ENCODE assay signal across 2 cellular contexts in genomic region chr3:129561619-129562248, GRCh38.
TF ChIP-seq lines count a peak whose summit lies in the region.

No MANE protein-coding gene starts in this region.

TF ChIP-seq in SK-N-SH, 30 proteins besides CTCF, POLR2A, EP300 and RAD21 (continued from another document):
- TF ChIP-seq, protein P1, sequence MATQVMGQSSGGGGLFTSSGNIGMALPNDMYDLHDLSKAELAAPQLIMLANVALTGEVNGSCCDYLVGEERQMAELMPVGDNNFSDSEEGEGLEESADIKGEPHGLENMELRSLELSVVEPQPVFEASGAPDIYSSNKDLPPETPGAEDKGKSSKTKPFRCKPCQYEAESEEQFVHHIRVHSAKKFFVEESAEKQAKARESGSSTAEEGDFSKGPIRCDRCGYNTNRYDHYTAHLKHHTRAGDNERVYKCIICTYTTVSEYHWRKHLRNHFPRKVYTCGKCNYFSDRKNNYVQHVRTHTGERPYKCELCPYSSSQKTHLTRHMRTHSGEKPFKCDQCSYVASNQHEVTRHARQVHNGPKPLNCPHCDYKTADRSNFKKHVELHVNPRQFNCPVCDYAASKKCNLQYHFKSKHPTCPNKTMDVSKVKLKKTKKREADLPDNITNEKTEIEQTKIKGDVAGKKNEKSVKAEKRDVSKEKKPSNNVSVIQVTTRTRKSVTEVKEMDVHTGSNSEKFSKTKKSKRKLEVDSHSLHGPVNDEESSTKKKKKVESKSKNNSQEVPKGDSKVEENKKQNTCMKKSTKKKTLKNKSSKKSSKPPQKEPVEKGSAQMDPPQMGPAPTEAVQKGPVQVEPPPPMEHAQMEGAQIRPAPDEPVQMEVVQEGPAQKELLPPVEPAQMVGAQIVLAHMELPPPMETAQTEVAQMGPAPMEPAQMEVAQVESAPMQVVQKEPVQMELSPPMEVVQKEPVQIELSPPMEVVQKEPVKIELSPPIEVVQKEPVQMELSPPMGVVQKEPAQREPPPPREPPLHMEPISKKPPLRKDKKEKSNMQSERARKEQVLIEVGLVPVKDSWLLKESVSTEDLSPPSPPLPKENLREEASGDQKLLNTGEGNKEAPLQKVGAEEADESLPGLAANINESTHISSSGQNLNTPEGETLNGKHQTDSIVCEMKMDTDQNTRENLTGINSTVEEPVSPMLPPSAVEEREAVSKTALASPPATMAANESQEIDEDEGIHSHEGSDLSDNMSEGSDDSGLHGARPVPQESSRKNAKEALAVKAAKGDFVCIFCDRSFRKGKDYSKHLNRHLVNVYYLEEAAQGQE (IDR thresholded peaks at IDR 0.05; ENCODE audit: low read depth, low read length), result no peak
- TF ChIP-seq TAF1 (IDR thresholded peaks at IDR 0.05; ENCODE audit: borderline replicate concordance, low read depth, low read length) (no peak), RXRA (IDR thresholded peaks at IDR 0.05; ENCODE audit: borderline replicate concordance, low read depth) (no peak), TCF12 (IDR thresholded peaks at IDR 0.05) (no peak), FOSL2 (IDR thresholded peaks at IDR 0.05; ENCODE audit: borderline replicate concordance, low read depth) (no peak)
- TF ChIP-seq, protein P2, sequence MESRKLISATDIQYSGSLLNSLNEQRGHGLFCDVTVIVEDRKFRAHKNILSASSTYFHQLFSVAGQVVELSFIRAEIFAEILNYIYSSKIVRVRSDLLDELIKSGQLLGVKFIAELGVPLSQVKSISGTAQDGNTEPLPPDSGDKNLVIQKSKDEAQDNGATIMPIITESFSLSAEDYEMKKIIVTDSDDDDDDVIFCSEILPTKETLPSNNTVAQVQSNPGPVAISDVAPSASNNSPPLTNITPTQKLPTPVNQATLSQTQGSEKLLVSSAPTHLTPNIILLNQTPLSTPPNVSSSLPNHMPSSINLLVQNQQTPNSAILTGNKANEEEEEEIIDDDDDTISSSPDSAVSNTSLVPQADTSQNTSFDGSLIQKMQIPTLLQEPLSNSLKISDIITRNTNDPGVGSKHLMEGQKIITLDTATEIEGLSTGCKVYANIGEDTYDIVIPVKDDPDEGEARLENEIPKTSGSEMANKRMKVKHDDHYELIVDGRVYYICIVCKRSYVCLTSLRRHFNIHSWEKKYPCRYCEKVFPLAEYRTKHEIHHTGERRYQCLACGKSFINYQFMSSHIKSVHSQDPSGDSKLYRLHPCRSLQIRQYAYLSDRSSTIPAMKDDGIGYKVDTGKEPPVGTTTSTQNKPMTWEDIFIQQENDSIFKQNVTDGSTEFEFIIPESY (IDR thresholded peaks at IDR 0.05; ENCODE audit: borderline replicate concordance, low read depth), result no peak

TF ChIP-seq in SK-N-SH treated with all-trans-retinoic acid at 6 μM for 48 hours, 23 proteins besides CTCF, POLR2A, EP300 and RAD21:
- TF ChIP-seq TSHZ2 (CRISPR knock-in tag; IDR thresholded peaks at IDR 0.05) (no peak), ZFP30 (CRISPR knock-in tag; IDR thresholded peaks at IDR 0.05) (no peak), CREB5 (CRISPR knock-in tag; IDR thresholded peaks at IDR 0.05; ENCODE audit: low read depth) (no peak), ISL1 (CRISPR knock-in tag; IDR thresholded peaks at IDR 0.05) (no peak), PATZ1 (CRISPR knock-in tag; IDR thresholded peaks at IDR 0.05; ENCODE audit: borderline replicate concordance) (no peak), TCF4 (CRISPR knock-in tag; IDR thresholded peaks at IDR 0.05; ENCODE audit: borderline replicate concordance) (no peak), OSR1 (CRISPR knock-in tag; IDR thresholded peaks at IDR 0.05) (no peak), CSDC2 (CRISPR knock-in tag; IDR thresholded peaks at IDR 0.05) (no peak), SNAI2 (CRISPR knock-in tag; IDR thresholded peaks at IDR 0.05) (no peak), RARB (CRISPR knock-in tag; IDR thresholded peaks at IDR 0.05) (no peak)
- TF ChIP-seq, protein P3, sequence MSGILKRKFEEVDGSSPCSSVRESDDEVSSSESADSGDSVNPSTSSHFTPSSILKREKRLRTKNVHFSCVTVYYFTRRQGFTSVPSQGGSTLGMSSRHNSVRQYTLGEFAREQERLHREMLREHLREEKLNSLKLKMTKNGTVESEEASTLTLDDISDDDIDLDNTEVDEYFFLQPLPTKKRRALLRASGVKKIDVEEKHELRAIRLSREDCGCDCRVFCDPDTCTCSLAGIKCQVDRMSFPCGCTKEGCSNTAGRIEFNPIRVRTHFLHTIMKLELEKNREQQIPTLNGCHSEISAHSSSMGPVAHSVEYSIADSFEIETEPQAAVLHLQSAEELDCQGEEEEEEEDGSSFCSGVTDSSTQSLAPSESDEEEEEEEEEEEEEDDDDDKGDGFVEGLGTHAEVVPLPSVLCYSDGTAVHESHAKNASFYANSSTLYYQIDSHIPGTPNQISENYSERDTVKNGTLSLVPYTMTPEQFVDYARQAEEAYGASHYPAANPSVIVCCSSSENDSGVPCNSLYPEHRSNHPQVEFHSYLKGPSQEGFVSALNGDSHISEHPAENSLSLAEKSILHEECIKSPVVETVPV (CRISPR knock-in tag; IDR thresholded peaks at IDR 0.05), result no peak
- TF ChIP-seq, protein P4, sequence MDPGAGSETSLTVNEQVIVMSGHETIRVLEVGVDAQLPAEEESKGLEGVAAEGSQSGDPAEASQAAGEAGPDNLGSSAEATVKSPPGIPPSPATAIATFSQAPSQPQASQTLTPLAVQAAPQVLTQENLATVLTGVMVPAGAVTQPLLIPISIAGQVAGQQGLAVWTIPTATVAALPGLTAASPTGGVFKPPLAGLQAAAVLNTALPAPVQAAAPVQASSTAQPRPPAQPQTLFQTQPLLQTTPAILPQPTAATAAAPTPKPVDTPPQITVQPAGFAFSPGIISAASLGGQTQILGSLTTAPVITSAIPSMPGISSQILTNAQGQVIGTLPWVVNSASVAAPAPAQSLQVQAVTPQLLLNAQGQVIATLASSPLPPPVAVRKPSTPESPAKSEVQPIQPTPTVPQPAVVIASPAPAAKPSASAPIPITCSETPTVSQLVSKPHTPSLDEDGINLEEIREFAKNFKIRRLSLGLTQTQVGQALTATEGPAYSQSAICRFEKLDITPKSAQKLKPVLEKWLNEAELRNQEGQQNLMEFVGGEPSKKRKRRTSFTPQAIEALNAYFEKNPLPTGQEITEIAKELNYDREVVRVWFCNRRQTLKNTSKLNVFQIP (CRISPR knock-in tag; IDR thresholded peaks at IDR 0.05; ENCODE audit: borderline replicate concordance, low read depth), result no peak
